Comparison of ENCODE assay signal across 28 cellular contexts in genomic region chr5:34610576-34610975, GRCh38. TPM values are rescaled to one million over a fixed set of nuclear protein-coding genes. Genes with fewer than 3 reads are reported as not detected.
DNase-seq lines count a peak whose midpoint lies in the region; ATAC-seq, FAIRE-seq and TF ChIP-seq lines count a peak whose summit lies in the region.
"Had no signal": no experiment of that assay in that cellular context is flagged by ENCODE, and none has a peak within 500 bp of the region (broad histone marks: within the 10 kb centered on the region; RNA-seq: fewer than 3 reads in every experiment).

No MANE protein-coding gene starts in this region.

- peak overlapping the region; percentile 97 for H3K27ac Mint-ChIP-seq in chondrocyte (ENCODE audit: unreplicated experiment)
- H3K27ac Mint-ChIP-seq: activated CD8-positive, alpha-beta T cell treated with anti-CD3 and anti-CD28 coated beads, Interleukin-2, amount 10 ng/mL, durations not matched to agents 7 days and 5 days; activated naive CD8-positive, alpha-beta T cell; effector memory CD8-positive, alpha-beta T cell; naive thymus-derived CD8-positive, alpha-beta T cell had no signal

- H3F3A ChIP-seq in PC-9 (ENCODE audit: insufficient read depth, low read depth) (peaks cover 28% of the 10 kb centered on the region), neural cell (ENCODE audit: insufficient read depth, low read length, poor library complexity, severe bottlenecking) (no peaks in the 10 kb centered on the region)

- POLR2A ChIA-PET in A549 (lab: Yijun Ruan, JAX) (interaction anchor here (0.7 to 2.8 kb wide), 2 partner anchors 25 to 46 kb away, joined by 3 to 9 read pairs; partner anchors contain the start of gene RAI14), PC-9 (lab: Charles Lee; ENCODE audit: unreplicated experiment) (interaction anchor here (1.2 kb wide), 1 partner anchor 25 kb away, joined by 9 read pairs; no protein-coding TSS in a partner anchor)

- no peak overlapping the region for H2AFZ ChIP-seq in PC-9
- no peak overlapping the region for H2AFZ ChIP-seq in neural cell (ENCODE audit: low read depth, low read length)

- H3K9ac ChIP-seq in neural cell (ENCODE audit: low read length): no peak overlapping the region

- TF ChIP-seq EP300 in A549 (IDR thresholded peaks at IDR 0.05) (no peak), neural cell (conservative IDR thresholded peaks at IDR 0.05; ENCODE audit: poor library complexity, severe bottlenecking) (no peak)

- H3K9me3 ChIP-seq in A549: no peaks in the 10 kb centered on the region
- H3K9me3 ChIP-seq in PC-9 (ENCODE audit: insufficient read depth, low read depth): no peaks in the 10 kb centered on the region
- no peaks in the 10 kb centered on the region for H3K9me3 ChIP-seq in neural cell (ENCODE audit: low read length)
- H3K9me3 ChIP-seq in prostate gland: no peaks in the 10 kb centered on the region
- H3K9me3 ChIP-seq: heart right ventricle, right atrium auricular region had no signal

- no peaks in the 10 kb centered on the region for H3K36me3 Mint-ChIP-seq in chondrocyte (ENCODE audit: low read depth)
- H3K36me3 Mint-ChIP-seq: activated naive CD8-positive, alpha-beta T cell; CD4-positive, CD25-positive, alpha-beta regulatory T cell; naive thymus-derived CD8-positive, alpha-beta T cell had no signal

- H3K27me3 ChIP-seq in PC-9 (ENCODE audit: insufficient read depth, low read depth) (no peaks in the 10 kb centered on the region), neural cell (ENCODE audit: insufficient read depth, low read depth, low read length) (no peaks in the 10 kb centered on the region), prostate gland (replicated peaks; ENCODE audit: insufficient read depth) (no peaks in the 10 kb centered on the region)
- H3K27me3 ChIP-seq: heart right ventricle, right atrium auricular region had no signal

- H3K9me2 ChIP-seq in PC-9 (ENCODE audit: insufficient read depth): no peaks in the 10 kb centered on the region
- no peaks in the 10 kb centered on the region for H3K9me2 ChIP-seq in neural cell (ENCODE audit: insufficient read depth, low read length)

- TF ChIP-seq CTCF in A549 (IDR thresholded peaks at IDR 0.05) (no peak), PC-9 (conservative IDR thresholded peaks at IDR 0.05) (no peak), chondrocyte (IDR thresholded peaks at IDR 0.05) (no peak), neural cell (IDR thresholded peaks at IDR 0.05; ENCODE audit: poor library complexity, severe bottlenecking) (no peak), prostate gland (IDR thresholded peaks at IDR 0.05) (no peak)

- BruUV-seq in PC-9 (replicated peaks; lab: Mats Ljungman, UMichigan): no TSS peak

- no peak for TF ChIP-seq POLR2A in A549 (IDR thresholded peaks at IDR 0.05; ENCODE audit: low read length)
- no peak for TF ChIP-seq POLR2A in prostate gland (IDR thresholded peaks at IDR 0.05)

- FAIRE-seq in A549 (lab: Jason Lieb, UNC): no peak

- H4K20me1 ChIP-seq in PC-9 (ENCODE audit: insufficient read depth) (no peaks in the 10 kb centered on the region), neural cell (ENCODE audit: insufficient read depth) (no peaks in the 10 kb centered on the region)

- H3K79me2 ChIP-seq in PC-9 (ENCODE audit: low read depth): no peaks in the 10 kb centered on the region
- H3K79me2 ChIP-seq in neural cell (replicated peaks; ENCODE audit: insufficient read depth, low read length): no peaks in the 10 kb centered on the region

- H3K9me3 Mint-ChIP-seq in chondrocyte (ENCODE audit: low read depth): no peaks in the 10 kb centered on the region
- H3K9me3 Mint-ChIP-seq: CD4-positive, CD25-positive, alpha-beta regulatory T cell; effector memory CD8-positive, alpha-beta T cell; naive thymus-derived CD8-positive, alpha-beta T cell had no signal

- H3K36me3 ChIP-seq in PC-9 (ENCODE audit: low read depth) (no peaks in the 10 kb centered on the region), neural cell (ENCODE audit: insufficient read depth, low read length) (no peaks in the 10 kb centered on the region), prostate gland (no peaks in the 10 kb centered on the region)
- H3K36me3 ChIP-seq: heart right ventricle, right atrium auricular region had no signal

- DNase-seq in A549 (ENCODE audit: low read depth in 1 of 2, low spot score in 1 of 2) (no peak), PC-9 (no peak), chondrocyte (ENCODE audit: low spot score) (no peak), HuH-7.5 (ENCODE audit: low spot score) (no peak), prostate gland (ENCODE audit: low spot score) (no peak), ecto neural progenitor cell (ENCODE audit: low spot score) (no peak)
- DNase-seq: 8988T; activated CD4-positive, alpha-beta T cell treated with anti-CD3 and anti-CD28 coated beads for 4 hours; activated CD8-positive, alpha-beta T cell treated with anti-CD3 and anti-CD28 coated beads, Interleukin-2, amount 10 ng/mL, durations not matched to agents 7 days and 5 days; anterior cingulate cortex; CD4-positive, CD25-positive, alpha-beta regulatory T cell; cortex of kidney; effector memory CD8-positive, alpha-beta T cell; heart right ventricle; naive thymus-derived CD8-positive, alpha-beta T cell; NCI-H1436 treated with DMSO at 0.1 percent for 48 hours; NCI-H2081 treated with DMSO at 0.1 percent for 48 hours; NCI-H2227 treated with DMSO at 0.1 percent for 48 hours; NCI-H526; Right ventricle myocardium superior; stimulated activated CD4-positive, alpha-beta T cell treated with anti-CD3 and anti-CD28 coated beads, Interleukin-1b, Interleukin-23, amount 100 ng/mL, for 48 hours; stimulated activated naive CD8-positive, alpha-beta T cell treated with anti-CD3 and anti-CD28 coated beads, Interleukin-15, Interleukin-2, amounts not matched to agents 100 U/mL and 50 U/mL, for 24 hours; T1000 had no signal

- H3K4me2 ChIP-seq in A549: no peak overlapping the region; the same call in 2 of the 3 replicates
- H3K4me2 ChIP-seq in PC-9: peak overlapping the region; percentile 65
- H3K4me2 ChIP-seq in neural cell (ENCODE audit: low read length): no peak overlapping the region

- H3K4me3 ChIP-seq in A549 (no peak overlapping the region), PC-9 (no peak overlapping the region), neural cell (ENCODE audit: low read length) (no peak overlapping the region), prostate gland (no peak overlapping the region)
- H3K4me3 ChIP-seq: heart right ventricle, right atrium auricular region had no signal

- H3K27me3 Mint-ChIP-seq in chondrocyte (ENCODE audit: low read depth): no peaks in the 10 kb centered on the region
- H3K27me3 Mint-ChIP-seq: CD4-positive, CD25-positive, alpha-beta regulatory T cell had no signal

- TF ChIP-seq RAD21 in A549 (conservative IDR thresholded peaks at IDR 0.05 in 1 of 2, IDR thresholded peaks at IDR 0.05 in 1 of 2) (no peak), neural cell (conservative IDR thresholded peaks at IDR 0.05) (no peak)

- CTCF ChIA-PET in A549 (lab: Yijun Ruan, JAX) (interaction anchor here (0.6 to 3.0 kb wide), 5 partner anchors 15 to 253 kb away, joined by 3 to 13 read pairs (median 3); no protein-coding TSS in a partner anchor), PC-9 (lab: Charles Lee) (no interaction called here)

- peaks cover 40% of the 10 kb centered on the region for H3K4me1 Mint-ChIP-seq in chondrocyte (ENCODE audit: low read depth)
- H3K4me1 Mint-ChIP-seq: naive thymus-derived CD8-positive, alpha-beta T cell had no signal

- ATAC-seq in A549 (no peak), HG02981 (IDR thresholded peaks at IDR 0.05; ENCODE audit: unreplicated experiment) (no peak)
- ATAC-seq: activated CD8-positive, alpha-beta T cell treated with anti-CD3 and anti-CD28 coated beads, Interleukin-2, amount 10 ng/mL, durations not matched to agents 7 days and 5 days; effector memory CD8-positive, alpha-beta T cell; heart right ventricle; naive thymus-derived CD8-positive, alpha-beta T cell; stimulated activated naive CD8-positive, alpha-beta T cell treated with anti-CD3 and anti-CD28 coated beads, Interleukin-15, Interleukin-2, amounts not matched to agents 100 U/mL and 50 U/mL, for 24 hours had no signal

- H3K4me1 ChIP-seq in A549: peaks cover 41% of the 10 kb centered on the region
- peaks cover 39% of the 10 kb centered on the region for H3K4me1 ChIP-seq in PC-9 (replicated peaks; ENCODE audit: insufficient read depth)
- no peaks in the 10 kb centered on the region for H3K4me1 ChIP-seq in prostate gland (replicated peaks)

- H3K27ac ChIP-seq in A549: peak overlapping the region; percentile 76 to 90
- H3K27ac ChIP-seq in PC-9: 0 out of 2 replicates have a peak overlapping the region, but pooled peaks have one; percentile 82
- peak overlapping the region; percentile 13 for H3K27ac ChIP-seq in neural cell (ENCODE audit: low read length)
- no peak overlapping the region for H3K27ac ChIP-seq in prostate gland
- H3K27ac ChIP-seq: right atrium auricular region, VCaP had no signal

- intact Hi-C loops in PC-9 (cut with micrococcal nuclease; ENCODE audit: unreplicated experiment) (no loop called here), prostate gland (cut with DNase I) (no loop called here)

- peak overlapping the region; percentile 3 for H3K4me3 Mint-ChIP-seq in chondrocyte (ENCODE audit: unreplicated experiment)
- H3K4me3 Mint-ChIP-seq: activated CD8-positive, alpha-beta T cell treated with anti-CD3 and anti-CD28 coated beads, Interleukin-2, amount 10 ng/mL, durations not matched to agents 7 days and 5 days; activated naive CD8-positive, alpha-beta T cell; CD4-positive, CD25-positive, alpha-beta regulatory T cell; effector memory CD8-positive, alpha-beta T cell; naive thymus-derived CD8-positive, alpha-beta T cell had no signal

TF ChIP-seq in A549, 52 proteins besides CTCF, POLR2A, EP300 and RAD21 (continues in another document):
- TF ChIP-seq PHF8 (IDR thresholded peaks at IDR 0.05; ENCODE audit: borderline replicate concordance, low read depth): no peak
- no peak for TF ChIP-seq RNF2 (IDR thresholded peaks at IDR 0.05; ENCODE audit: borderline replicate concordance, low read depth)
- no peak for TF ChIP-seq JUN (IDR thresholded peaks at IDR 0.05)
- no peak for TF ChIP-seq EHF (CRISPR knock-in tag; IDR thresholded peaks at IDR 0.05)

TF ChIP-seq in neural cell, 6 proteins besides CTCF, POLR2A, EP300 and RAD21 (continues in another document):
- TF ChIP-seq SMC3 (conservative IDR thresholded peaks at IDR 0.05; ENCODE audit: poor library complexity) (no peak), EZH2 (IDR thresholded peaks at IDR 0.05; ENCODE audit: borderline replicate concordance, insufficient read depth, low read length, poor library complexity, severe bottlenecking) (no peak)

RNA-seq across cellular contexts. Expression of gene RAI14, which starts 45.6 kb away (rescaled TPM):
- polyA plus RNA-seq in A549 (2011; rRNA removed) (97.7 and 113 TPM in 2 replicates), A549 (2017; fragmentation: RNase III; extraction: RNeasy Plus Mini Kit Qiagen cat#74134 plus additional on column Dnase treatment) (71.9 to 76.7 TPM (median 75.3 TPM) in 3 replicates), neural cell (6.0 and 7.8 TPM in 2 replicates)
- polyA plus RNA-seq in A549 (2012; cell fraction: cytosol; rRNA removed): 65.8 and 66.3 TPM in 2 replicates
- 39.6 and 43.3 TPM in 2 replicates for polyA plus RNA-seq in A549 (2012; cell fraction: nucleus; rRNA removed)
- 168 and 240 TPM in 2 replicates for polyA minus RNA-seq in A549 (2011; rRNA and poly(A)+ RNA removed)
- total RNA-seq in PC-9 (2021) (133 and 145 TPM in 2 replicates), chondrocyte (177 to 287 TPM (median 260 TPM) in 3 replicates), prostate gland (10 to 100 TPM in 1 of 2 donors, 1 to 10 TPM in 1; 9.6 to 23.7 TPM)
- polyA minus RNA-seq in neural cell: 14.8 and 17.3 TPM in 2 replicates
- total RNA-seq: activated CD8-positive, alpha-beta T cell treated with anti-CD3 and anti-CD28 coated beads, Interleukin-2, amount 10 ng/mL, durations not matched to agents 7 days and 5 days; naive thymus-derived CD8-positive, alpha-beta T cell had no signal
- polyA plus RNA-seq: CD4-positive, CD25-positive, alpha-beta regulatory T cell; naive thymus-derived CD8-positive, alpha-beta T cell had no signal

Comparison
In these comparisons a context has a peak if more than half of its experiments do, and no peak if none do; other contexts are left out.
1. H3K27ac ChIP-seq: peak in A549 (2 of 2), PC-9 (single experiment) and neural cell (single experiment); none in prostate gland (0 of 2).